4 cellular contexts compared by ENCODE assay signal in genomic region chr1:46662919-46663318, GRCh38. TPM values are rescaled to one million over a fixed set of nuclear protein-coding genes. Genes with fewer than 3 reads are reported as not detected.
"Had no signal": no experiment of that assay in that cellular context is flagged by ENCODE, and none has a peak within 500 bp of the region (broad histone marks: within the 10 kb centered on the region; RNA-seq: fewer than 3 reads in every experiment).

No MANE protein-coding gene starts in this region.

RNA-seq across cellular contexts. Expression of gene TEX38, which starts 8.7 kb away (rescaled TPM):
- total RNA-seq: HepG2, HT1080, IMR-90 had no signal
- polyA plus RNA-seq: IgD-negative memory B cell, IMR-90 had no signal
